17 cellular contexts compared by ENCODE assay signal in genomic region chr6:70241991-70242420, GRCh38.
DNase-seq lines count a peak whose midpoint lies in the region; ATAC-seq and TF ChIP-seq lines count a peak whose summit lies in the region.
"Had no signal": no experiment of that assay in that cellular context is flagged by ENCODE, and none has a peak within 500 bp of the region (broad histone marks: within the 10 kb centered on the region; RNA-seq: fewer than 3 reads in every experiment).

No MANE protein-coding gene starts in this region.

- no peak for TF ChIP-seq POLR2A in spleen (IDR thresholded peaks at IDR 0.05)

- intact Hi-C loops in spleen (cut with DNase I; ENCODE audit: low total_unique reads), result no loop called here

- no peaks in the 10 kb centered on the region for H3K9me3 ChIP-seq in endocrine pancreas (ENCODE audit: control insufficient read depth, low read length)
- H3K9me3 ChIP-seq in spleen, result no peaks in the 10 kb centered on the region

- no peak overlapping the region for H3K4me3 Mint-ChIP-seq in neural crest cell
- H3K4me3 Mint-ChIP-seq: natural killer cell; stimulated activated naive CD8-positive, alpha-beta T cell treated with anti-CD3 and anti-CD28 coated beads, Interleukin-15, amount 100 ng/mL, for 72 hours; T-helper 17 cell had no signal

- WGBS in spleen, 5 donors, result 77 to 89% (median 84%) methylated on average over 7 of the region's 7 CpGs

- H3K4me1 Mint-ChIP-seq in neural crest cell, result peaks cover 11% of the 10 kb centered on the region
- H3K4me1 Mint-ChIP-seq: natural killer cell; stimulated activated naive CD8-positive, alpha-beta T cell treated with anti-CD3 and anti-CD28 coated beads, Interleukin-15, amount 100 ng/mL, for 72 hours; T-helper 17 cell had no signal

- no peak for ATAC-seq in HG03280 (IDR thresholded peaks at IDR 0.05; ENCODE audit: unreplicated experiment)
- no peak for ATAC-seq in GM21360 (IDR thresholded peaks at IDR 0.05; ENCODE audit: unreplicated experiment)
- ATAC-seq: activated CD4-positive, CD25-positive, alpha-beta regulatory T cell treated with anti-CD3 and anti-CD28 coated beads, Interleukin-2, amount 50 U/mL, for 24 hours; left ventricle myocardium superior; natural killer cell; stimulated activated naive CD8-positive, alpha-beta T cell treated with anti-CD3 and anti-CD28 coated beads, Interleukin-15, amount 100 ng/mL, for 72 hours; T-helper 17 cell had no signal

- H3K27ac Mint-ChIP-seq in neural crest cell (ENCODE audit: unreplicated experiment), result peak overlapping the region; percentile 57
- H3K27ac Mint-ChIP-seq: natural killer cell; stimulated activated naive CD8-positive, alpha-beta T cell treated with anti-CD3 and anti-CD28 coated beads, Interleukin-15, amount 100 ng/mL, for 72 hours; T-helper 17 cell had no signal

- H3K36me3 Mint-ChIP-seq in neural crest cell (ENCODE audit: low read depth), result peaks cover 8% of the 10 kb centered on the region
- H3K36me3 Mint-ChIP-seq: natural killer cell had no signal

- peak; percentile 82 for DNase-seq in DMS53 (lab: John Stamatoyannopoulos, UW)
- peak; percentile 34 for DNase-seq in NCI-H2029 treated with DMSO at 0.1 percent for 48 hours (lab: John Stamatoyannopoulos, UW)
- DNase-seq in neural crest cell (ENCODE audit: low read depth, low spot score), result no peak
- no peak for DNase-seq in cerebellar cortex (ENCODE audit: low spot score)
- no peak for DNase-seq in spleen
- DNase-seq: amniotic stem cell; cerebellar nuclear complex; GF-D8; GM23248; left ventricle myocardium superior; natural killer cell; stimulated activated naive CD8-positive, alpha-beta T cell treated with anti-CD3 and anti-CD28 coated beads, Interleukin-15, amount 100 ng/mL, for 72 hours; T-helper 17 cell had no signal

- H3K27me3 Mint-ChIP-seq in neural crest cell (ENCODE audit: low read depth), result no peaks in the 10 kb centered on the region

- H3K9ac ChIP-seq in endocrine pancreas (ENCODE audit: control insufficient read depth, insufficient read depth, low read length), result no peak overlapping the region
- H3K9ac ChIP-seq: GM23248 had no signal

- H3K27me3 ChIP-seq in endocrine pancreas (ENCODE audit: control insufficient read depth, insufficient read depth, low read length) (no peaks in the 10 kb centered on the region), spleen (replicated peaks in 1 of 7) (no peaks in the 10 kb centered on the region)

- no peak for TF ChIP-seq CTCF in neural crest cell (conservative IDR thresholded peaks at IDR 0.05)
- TF ChIP-seq CTCF in spleen (IDR thresholded peaks at IDR 0.05 in 8 of 11, conservative IDR thresholded peaks at IDR 0.05 in 3 of 11), result no peak

- H3K4me3 ChIP-seq in endocrine pancreas (ENCODE audit: control insufficient read depth, insufficient read depth, low read length), result peak overlapping the region; percentile 8
- H3K4me3 ChIP-seq in spleen, result no peak overlapping the region
- H3K4me3 ChIP-seq: GM23248 had no signal

- H3K27ac ChIP-seq in spleen, result no peak overlapping the region
- H3K27ac ChIP-seq: GM23248 had no signal

- no peaks in the 10 kb centered on the region for H3K4me1 ChIP-seq in endocrine pancreas (ENCODE audit: control insufficient read depth, insufficient read depth, low read length)
- no peaks in the 10 kb centered on the region for H3K4me1 ChIP-seq in spleen

- H3K9me3 Mint-ChIP-seq in neural crest cell, result no peaks in the 10 kb centered on the region
- H3K9me3 Mint-ChIP-seq: stimulated activated naive CD8-positive, alpha-beta T cell treated with anti-CD3 and anti-CD28 coated beads, Interleukin-15, amount 100 ng/mL, for 72 hours had no signal

- H3K36me3 ChIP-seq in endocrine pancreas (ENCODE audit: control insufficient read depth, insufficient read depth, low read length), result no peaks in the 10 kb centered on the region
- H3K36me3 ChIP-seq in spleen, result no peaks in the 10 kb centered on the region

Comparison
In these comparisons a context has a peak if more than half of its experiments do, and no peak if none do; other contexts are left out.
1. DNase-seq: peak in DMS53 (single experiment) and NCI-H2029 treated with DMSO at 0.1 percent for 48 hours (single experiment); none in neural crest cell (single experiment), cerebellar cortex (single experiment) and spleen (single experiment).